Comparison of ENCODE assay signal across 19 cellular contexts in the genomic region with DNA sequence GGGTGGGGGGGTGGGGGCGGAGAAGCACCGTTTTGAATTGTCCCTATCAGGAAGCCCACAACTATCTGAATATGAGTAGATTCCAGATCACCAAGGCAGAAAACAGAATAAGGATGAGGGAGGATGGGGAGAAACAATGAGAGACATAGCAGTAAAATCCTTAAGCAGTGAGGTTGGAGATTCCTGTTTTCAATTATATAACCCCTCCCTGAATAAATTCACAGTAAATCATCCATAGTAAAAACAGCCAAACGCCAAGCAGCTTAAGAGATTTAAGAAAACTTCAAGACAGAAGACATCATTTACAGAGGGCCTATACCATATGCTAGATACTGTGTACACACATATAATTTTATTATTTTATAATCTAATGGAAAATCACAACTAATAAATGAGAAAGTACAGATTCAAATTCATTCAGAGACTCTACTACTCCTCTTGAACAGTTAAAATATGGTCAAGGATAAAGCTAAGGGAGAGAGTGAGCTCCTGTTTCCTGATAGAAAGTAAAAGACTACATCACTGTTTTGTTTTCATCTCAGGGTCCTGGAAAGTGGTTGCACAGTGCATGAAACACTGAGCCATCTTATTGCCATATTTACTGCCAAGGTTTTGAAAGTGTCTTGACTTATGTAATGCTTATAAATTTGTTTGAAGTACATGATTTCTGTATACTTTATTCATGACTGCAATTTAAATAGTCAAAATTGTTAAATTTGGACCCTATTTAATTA.
A peak's percentile ranks its signal among the peaks of the same experiment; 100 is the strongest.
DNase-seq lines count a peak whose midpoint lies in the region; FAIRE-seq and TF ChIP-seq lines count a peak whose summit lies in the region.
"Had no signal": no experiment of that assay in that cellular context is flagged by ENCODE, and none has a peak within 500 bp of the region (broad histone marks: within the 10 kb centered on the region; RNA-seq: fewer than 3 reads in every experiment).

No MANE protein-coding gene starts in this region.

- TF ChIP-seq CTCF in D721Med (IDR thresholded peaks at IDR 0.05; ENCODE audit: insufficient read depth, missing control alignments) (no peak), KMS-11 (conservative IDR thresholded peaks at IDR 0.05; ENCODE audit: low read depth, low read length) (no peak)

- peaks cover 9% of the 10 kb centered on the region for H3K36me3 Mint-ChIP-seq in activated T-helper 1 cell treated with anti-CD3 and anti-CD28 coated beads, Interleukin-12 subunit alpha, Interleukin-12 subunit beta, Interleukin-2, Interleukin-4 antibody, amounts not matched to agents 30 ng/mL and 10 ng/mL and 1 ng/mL, durations not matched to agents 14 hours and 24 hours and 36 hours (ENCODE audit: low read depth)

- peak overlapping the region; percentile 67 for H3K27ac Mint-ChIP-seq in activated T-helper 1 cell treated with anti-CD3 and anti-CD28 coated beads, Interleukin-12 subunit alpha, Interleukin-12 subunit beta, Interleukin-2, Interleukin-4 antibody, amounts not matched to agents 30 ng/mL and 10 ng/mL and 1 ng/mL, durations not matched to agents 14 hours and 24 hours and 36 hours
- H3K27ac Mint-ChIP-seq: activated naive CD4-positive, alpha-beta T cell treated with anti-CD3 and anti-CD28 coated beads for 36 hours had no signal

- H3K36me3 ChIP-seq in KMS-11 (ENCODE audit: insufficient read depth), result no peaks in the 10 kb centered on the region; the same call in 1 of the 2 replicates
- H3K36me3 ChIP-seq in muscle layer of colon (ENCODE audit: insufficient read depth, low read length), result no peaks in the 10 kb centered on the region

- intact Hi-C loops in activated T-helper 1 cell treated with anti-CD3 and anti-CD28 coated beads, Interleukin-12 subunit alpha, Interleukin-12 subunit beta, Interleukin-2, Interleukin-4 antibody, amounts not matched to agents 30 ng/mL and 10 ng/mL and 1 ng/mL, durations not matched to agents 14 hours and 24 hours and 36 hours (cut with micrococcal nuclease), result loop anchor here (1.0 to 10.0 kb wide), 6 partner anchors 85 to 1329 kb away; no protein-coding TSS in a partner anchor

- peaks cover 5% of the 10 kb centered on the region for H3K4me1 Mint-ChIP-seq in activated T-helper 1 cell treated with anti-CD3 and anti-CD28 coated beads, Interleukin-12 subunit alpha, Interleukin-12 subunit beta, Interleukin-2, Interleukin-4 antibody, amounts not matched to agents 30 ng/mL and 10 ng/mL and 1 ng/mL, durations not matched to agents 14 hours and 24 hours and 36 hours (ENCODE audit: low read depth)

- H3K4me2 ChIP-seq in KMS-11, result no peak overlapping the region; the same call in 1 of the 2 replicates

- no peak overlapping the region for H3K4me3 ChIP-seq in KMS-11 (IDR thresholded peaks at IDR 0.05; ENCODE audit: insufficient read depth, low read depth, low read length)
- H3K4me3 ChIP-seq in muscle layer of colon (ENCODE audit: low read depth in 1 of 2, low read length in 2 of 2), result no peak overlapping the region
- H3K4me3 ChIP-seq: left ventricle myocardium inferior, skin epidermis, testis had no signal

- 0 out of 2 replicates have a peak, but pooled peaks cover 5% of the 10 kb centered on the region for H4K20me1 ChIP-seq in KMS-11 (ENCODE audit: insufficient read depth)

- FAIRE-seq in D721Med (lab: Jason Lieb, UNC), result peak; percentile 58

- DNase-seq in D721Med (ENCODE audit: insufficient read length, low spot score) (no peak), SHP77 treated with DMSO at 0.1 percent for 48 hours (lab: John Stamatoyannopoulos, UW) (no peak), NCI-H510A (lab: John Stamatoyannopoulos, UW) (no peak), NOMO-1 treated with DMSO at 0.1 percent for 48 hours (lab: John Stamatoyannopoulos, UW; ENCODE audit: unreplicated experiment) (no peak)
- no peak for DNase-seq in activated T-helper 1 cell treated with anti-CD3 and anti-CD28 coated beads, Interleukin-12 subunit alpha, Interleukin-12 subunit beta, Interleukin-2, Interleukin-4 antibody, amounts not matched to agents 30 ng/mL and 10 ng/mL and 1 ng/mL, durations not matched to agents 14 hours and 24 hours and 36 hours (ENCODE audit: low spot score)
- DNase-seq: activated B cell treated with CpG ODN at 0.5 μM for 24 hours; activated naive CD4-positive, alpha-beta T cell treated with anti-CD3 and anti-CD28 coated beads for 36 hours; brain microvascular endothelial cell; HCEC 1CT; left ventricle myocardium inferior; NCI-H1436 treated with DMSO at 0.1 percent for 48 hours; NK-92 treated with Interleukin-12 subunit alpha and Interleukin-12 subunit beta, amount 100 ng/mL, for 24 hours; stimulated activated CD4-positive, alpha-beta T cell treated with anti-CD3 and anti-CD28 coated beads, Interleukin-4, amount 100 ng/mL, for 4 hours; stimulated activated CD8-positive, alpha-beta memory T cell treated with anti-CD3 and anti-CD28 coated beads, Interleukin-4, amount 100 ng/mL, for 48 hours; testis had no signal

- H3K4me3 Mint-ChIP-seq in activated T-helper 1 cell treated with anti-CD3 and anti-CD28 coated beads, Interleukin-12 subunit alpha, Interleukin-12 subunit beta, Interleukin-2, Interleukin-4 antibody, amounts not matched to agents 30 ng/mL and 10 ng/mL and 1 ng/mL, durations not matched to agents 14 hours and 24 hours and 36 hours, result peak overlapping the region; percentile 12
- H3K4me3 Mint-ChIP-seq: activated B cell treated with CpG ODN at 0.5 μM for 24 hours; activated naive CD4-positive, alpha-beta T cell treated with anti-CD3 and anti-CD28 coated beads for 36 hours; B cell had no signal

- no peak overlapping the region for H2AFZ ChIP-seq in KMS-11 (ENCODE audit: low read depth)

- H3K4me1 ChIP-seq in KMS-11 (ENCODE audit: low read depth, poor library complexity, severe bottlenecking) (peaks cover 96% of the 10 kb centered on the region), muscle layer of colon (ENCODE audit: insufficient read depth, low read length) (peaks cover 22% of the 10 kb centered on the region)
- H3K4me1 ChIP-seq: testis had no signal

- H3K9me3 ChIP-seq in muscle layer of colon (ENCODE audit: low read length), result no peaks in the 10 kb centered on the region
- H3K9me3 ChIP-seq: left ventricle myocardium inferior, testis had no signal

- H3K27ac ChIP-seq in KMS-11 (peak overlapping the region; percentile 0; the same call in 1 of the 2 replicates), muscle layer of colon (ENCODE audit: low read depth, low read length) (peak overlapping the region; percentile 29)
- H3K27ac ChIP-seq: brain microvascular endothelial cell, left ventricle myocardium inferior, skin epidermis, testis had no signal

- H3K27me3 Mint-ChIP-seq in activated T-helper 1 cell treated with anti-CD3 and anti-CD28 coated beads, Interleukin-12 subunit alpha, Interleukin-12 subunit beta, Interleukin-2, Interleukin-4 antibody, amounts not matched to agents 30 ng/mL and 10 ng/mL and 1 ng/mL, durations not matched to agents 14 hours and 24 hours and 36 hours (ENCODE audit: insufficient read depth), result no peaks in the 10 kb centered on the region
- H3K27me3 Mint-ChIP-seq: activated B cell treated with CpG ODN at 0.5 μM for 24 hours, B cell had no signal

- no peaks in the 10 kb centered on the region for H3K27me3 ChIP-seq in KMS-11 (ENCODE audit: insufficient read depth, low read depth)
- H3K27me3 ChIP-seq in muscle layer of colon (ENCODE audit: control insufficient read depth in 1 of 2, insufficient read depth in 2 of 2, low read length in 2 of 2), result no peaks in the 10 kb centered on the region
- H3K27me3 ChIP-seq: brain microvascular endothelial cell, testis had no signal

- H3K9ac ChIP-seq in KMS-11, result no peak overlapping the region
- no peak overlapping the region for H3K9ac ChIP-seq in muscle layer of colon (ENCODE audit: low read length)

- no peaks in the 10 kb centered on the region for H3K9me3 Mint-ChIP-seq in activated T-helper 1 cell treated with anti-CD3 and anti-CD28 coated beads, Interleukin-12 subunit alpha, Interleukin-12 subunit beta, Interleukin-2, Interleukin-4 antibody, amounts not matched to agents 30 ng/mL and 10 ng/mL and 1 ng/mL, durations not matched to agents 14 hours and 24 hours and 36 hours
- H3K9me3 Mint-ChIP-seq: activated B cell treated with CpG ODN at 0.5 μM for 24 hours; activated naive CD4-positive, alpha-beta T cell treated with anti-CD3 and anti-CD28 coated beads for 36 hours had no signal

- H3K79me2 ChIP-seq in KMS-11 (ENCODE audit: insufficient read depth, low read depth), result peaks cover 90% of the 10 kb centered on the region
